In genomic region chr19:14474827-14475226, GRCh38 we compare ENCODE assay signal across 10 cellular contexts. TPM values are rescaled to one million over a fixed set of nuclear protein-coding genes. Genes with fewer than 3 reads are reported as not detected.
DNase-seq lines count a peak whose midpoint lies in the region; ATAC-seq and TF ChIP-seq lines count a peak whose summit lies in the region.
"Had no signal": no experiment of that assay in that cellular context is flagged by ENCODE, and none has a peak within 500 bp of the region (broad histone marks: within the 10 kb centered on the region; RNA-seq: fewer than 3 reads in every experiment).

No MANE protein-coding gene starts in this region.

- H3K27ac Mint-ChIP-seq in activated naive CD8-positive, alpha-beta T cell treated with anti-CD3 and anti-CD28 coated beads, Interleukin-2, amount 10 ng/mL, durations not matched to agents 7 days and 5 days, result no peak overlapping the region

- TF ChIP-seq CTCF in AG04449 (IDR thresholded peaks at IDR 0.05; ENCODE audit: insufficient read depth, low read length, missing control alignments) (no peak), lower lobe of right lung (IDR thresholded peaks at IDR 0.05) (no peak)

- H3K4me3 Mint-ChIP-seq in activated naive CD8-positive, alpha-beta T cell treated with anti-CD3 and anti-CD28 coated beads, Interleukin-2, amount 10 ng/mL, durations not matched to agents 7 days and 5 days, result peak overlapping the region; percentile 64

- H3K36me3 ChIP-seq in H7 (replicated peaks; ENCODE audit: control insufficient read depth, insufficient read depth, low read length), result peaks cover 3% of the 10 kb centered on the region
- peaks cover 45% of the 10 kb centered on the region for H3K36me3 ChIP-seq in lower lobe of right lung

- H3K27me3 Mint-ChIP-seq in activated naive CD8-positive, alpha-beta T cell treated with anti-CD3 and anti-CD28 coated beads, Interleukin-2, amount 10 ng/mL, durations not matched to agents 7 days and 5 days, result peaks cover 15% of the 10 kb centered on the region

- no peak for DNase-seq in AG04449 (ENCODE audit: low read depth, low spot score)
- no peak for DNase-seq in H7
- DNase-seq in activated naive CD8-positive, alpha-beta T cell treated with anti-CD3 and anti-CD28 coated beads, Interleukin-2, amount 10 ng/mL, durations not matched to agents 7 days and 5 days, result no peak
- DNase-seq in lower lobe of right lung, result no peak
- DNase-seq in DMS114 treated with DMSO at 0.1 percent for 48 hours (lab: John Stamatoyannopoulos, UW; ENCODE audit: unreplicated experiment), result no peak
- DNase-seq in NCI-H446 (lab: John Stamatoyannopoulos, UW), result no peak
- no peak for DNase-seq in amygdala (lab: John Stamatoyannopoulos, UW)
- no peak for DNase-seq in NCI-H1694 treated with DMSO at 0.1 percent for 48 hours (lab: John Stamatoyannopoulos, UW)
- DNase-seq: NCI-H1417 had no signal

- no peak for ATAC-seq in activated naive CD8-positive, alpha-beta T cell treated with anti-CD3 and anti-CD28 coated beads, Interleukin-2, amount 10 ng/mL, durations not matched to agents 7 days and 5 days (ENCODE audit: low read depth)
- ATAC-seq in lower lobe of right lung, result no peak

- no peak overlapping the region for H3K27ac ChIP-seq in lower lobe of right lung

- POLR2A ChIA-PET in AG04449 (lab: Yijun Ruan, JAX), result interaction anchor here (1.4 kb wide), 1 partner anchor 43 kb away, joined by 3 read pairs; the partner anchor contains the start of gene DNAJB1
- POLR2A ChIA-PET in activated naive CD8-positive, alpha-beta T cell treated with anti-CD3 and anti-CD28 coated beads, Interleukin-2, amount 10 ng/mL, durations not matched to agents 7 days and 5 days (lab: Charles Lee), result interaction anchor here (0.7 to 1.0 kb wide), 2 partner anchors 9 to 338 kb away, joined by 3 read pairs; no protein-coding TSS in a partner anchor

- intact Hi-C loops in lower lobe of right lung (cut with DNase I), result no loop called here

- H3K4me1 Mint-ChIP-seq in activated naive CD8-positive, alpha-beta T cell treated with anti-CD3 and anti-CD28 coated beads, Interleukin-2, amount 10 ng/mL, durations not matched to agents 7 days and 5 days, result peaks cover 27% of the 10 kb centered on the region

- H3K9me3 Mint-ChIP-seq in activated naive CD8-positive, alpha-beta T cell treated with anti-CD3 and anti-CD28 coated beads, Interleukin-2, amount 10 ng/mL, durations not matched to agents 7 days and 5 days, result no peaks in the 10 kb centered on the region

- no peaks in the 10 kb centered on the region for H3K9me3 ChIP-seq in lower lobe of right lung
- H3K9me3 ChIP-seq: breast epithelium had no signal

- CTCF ChIA-PET in AG04449 (lab: Yijun Ruan, JAX), result interaction anchor here (0.6 to 1.6 kb wide), 6 partner anchors 9 to 43 kb away, joined by 3 to 5 read pairs (median 3); partner anchors contain the start of gene GIPC1

- H3K4me3 ChIP-seq in AG04449 (ENCODE audit: low read depth, low read length) (peak overlapping the region; percentile 46), H7 (ENCODE audit: insufficient read depth, low read depth, low read length) (peak overlapping the region; percentile 17; the same call in 1 of the 2 replicates), lower lobe of right lung (peak overlapping the region; percentile 27)

- H3K36me3 Mint-ChIP-seq in activated naive CD8-positive, alpha-beta T cell treated with anti-CD3 and anti-CD28 coated beads, Interleukin-2, amount 10 ng/mL, durations not matched to agents 7 days and 5 days, result peaks cover 4% of the 10 kb centered on the region

- H3K27me3 ChIP-seq in H7 (ENCODE audit: control insufficient read depth, insufficient read depth, low read length) (no peaks in the 10 kb centered on the region), lower lobe of right lung (ENCODE audit: low read depth) (peaks cover 26% of the 10 kb centered on the region)

- peaks cover 42% of the 10 kb centered on the region for H3K4me1 ChIP-seq in lower lobe of right lung

RNA-seq across cellular contexts. Expression of gene PTGER1, which starts 0.3 kb away (rescaled TPM):
- 0.22 and 0.35 TPM in 2 replicates for total RNA-seq in H7 (2014; rRNA removed; shearing (Covaris generic))
- total RNA-seq in activated naive CD8-positive, alpha-beta T cell treated with anti-CD3 and anti-CD28 coated beads, Interleukin-2, amount 10 ng/mL, durations not matched to agents 7 days and 5 days, result under 1 TPM; 0.34 to 0.36 TPM
- 0.62 TPM for total RNA-seq in lower lobe of right lung

RNA-seq across cellular contexts. Expression of gene GIPC1, which starts 21.1 kb away (rescaled TPM):
- 97.8 and 116 TPM in 2 replicates for total RNA-seq in H7 (2014; rRNA removed; shearing (Covaris generic))
- total RNA-seq in activated naive CD8-positive, alpha-beta T cell treated with anti-CD3 and anti-CD28 coated beads, Interleukin-2, amount 10 ng/mL, durations not matched to agents 7 days and 5 days, result 10 to 100 TPM; 31.7 to 32.4 TPM
- 72.1 TPM for total RNA-seq in lower lobe of right lung

RNA-seq across cellular contexts. Expression of gene PKN1, which starts 41.7 kb away (rescaled TPM):
- 108 and 127 TPM in 2 replicates for total RNA-seq in H7 (2014; rRNA removed; shearing (Covaris generic))
- total RNA-seq in activated naive CD8-positive, alpha-beta T cell treated with anti-CD3 and anti-CD28 coated beads, Interleukin-2, amount 10 ng/mL, durations not matched to agents 7 days and 5 days, result 100 to 1,000 TPM; 244 to 265 TPM
- total RNA-seq in lower lobe of right lung, result 147 TPM

RNA-seq across cellular contexts. Expression of gene DNAJB1, which starts 43.4 kb away (rescaled TPM):
- 44.6 and 46.9 TPM in 2 replicates for total RNA-seq in H7 (2014; rRNA removed; shearing (Covaris generic))
- total RNA-seq in activated naive CD8-positive, alpha-beta T cell treated with anti-CD3 and anti-CD28 coated beads, Interleukin-2, amount 10 ng/mL, durations not matched to agents 7 days and 5 days, result 100 to 1,000 TPM; 103 to 110 TPM
- total RNA-seq in lower lobe of right lung, result 92.5 TPM

RNA-seq across cellular contexts. Expression of gene TECR, which starts 54.6 kb away (rescaled TPM):
- 88.2 and 99.4 TPM in 2 replicates for total RNA-seq in H7 (2014; rRNA removed; shearing (Covaris generic))
- 100 to 1,000 TPM; 161 to 168 TPM for total RNA-seq in activated naive CD8-positive, alpha-beta T cell treated with anti-CD3 and anti-CD28 coated beads, Interleukin-2, amount 10 ng/mL, durations not matched to agents 7 days and 5 days
- total RNA-seq in lower lobe of right lung, result 127 TPM
